In the genomic region with DNA sequence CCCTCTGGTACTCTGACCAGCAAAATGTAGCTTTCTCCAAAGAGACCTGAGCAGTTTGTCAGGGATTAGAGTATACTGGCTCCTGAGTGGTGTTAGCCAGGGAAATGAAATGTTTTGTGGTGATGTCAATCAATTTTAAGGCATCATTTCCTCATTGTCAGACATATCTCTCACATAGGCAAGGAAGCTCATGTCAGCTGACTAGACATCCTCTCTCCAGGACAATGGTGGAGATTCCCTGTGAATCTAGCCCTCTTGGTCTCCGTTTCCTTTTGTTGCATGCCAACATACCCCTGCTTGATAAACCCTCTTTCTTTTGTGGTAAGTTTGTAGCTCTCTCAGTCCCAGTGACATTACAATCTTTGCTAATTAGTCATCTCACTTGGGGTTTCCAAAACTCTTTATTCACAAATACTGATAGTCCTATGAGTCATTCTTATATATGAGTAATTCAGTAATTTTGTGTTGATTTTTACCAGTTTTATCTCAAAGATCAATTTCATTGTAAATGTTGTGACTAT, we compare ENCODE assay signal across 9 cellular contexts.
A peak's percentile ranks its signal among the peaks of the same experiment; 100 is the strongest.
DNase-seq lines count a peak whose midpoint lies in the region; ATAC-seq and TF ChIP-seq lines count a peak whose summit lies in the region.
"Had no signal": no experiment of that assay in that cellular context is flagged by ENCODE, and none has a peak within 500 bp of the region (broad histone marks: within the 10 kb centered on the region; RNA-seq: fewer than 3 reads in every experiment).

No MANE protein-coding gene starts in this region.

- no peak for TF ChIP-seq CTCF in spleen (IDR thresholded peaks at IDR 0.05 in 8 of 11, conservative IDR thresholded peaks at IDR 0.05 in 3 of 11)

- peak overlapping the region; percentile 79 for H3K27ac Mint-ChIP-seq in activated T-helper 2 cell treated with anti-CD3 and anti-CD28 coated beads, Interferon-gamma antibody, Interleukin-2, Interleukin-4, amounts not matched to agents 10 μg/mL and 5 μg/mL and 100 μg/mL, durations not matched to agents 14 hours and 24 hours and 36 hours
- H3K27ac Mint-ChIP-seq: dendritic cell treated with granulocyte-macrophage colony-stimulating factor and Interleukin-4, amounts not matched to agents 40 ng/mL and 50 ng/mL, for 4 days had no signal

- peak overlapping the region; percentile 96 for H3K27ac ChIP-seq in ACC112 (ENCODE audit: low read depth, low read length)
- no peak overlapping the region for H3K27ac ChIP-seq in spleen

- H3K27me3 ChIP-seq in ACC112 (ENCODE audit: insufficient read depth, low read length) (no peaks in the 10 kb centered on the region), spleen (replicated peaks in 1 of 7) (no peaks in the 10 kb centered on the region)

- peaks cover 4% of the 10 kb centered on the region for H3K9me3 Mint-ChIP-seq in activated T-helper 2 cell treated with anti-CD3 and anti-CD28 coated beads, Interferon-gamma antibody, Interleukin-2, Interleukin-4, amounts not matched to agents 10 μg/mL and 5 μg/mL and 100 μg/mL, durations not matched to agents 14 hours and 24 hours and 36 hours
- H3K9me3 Mint-ChIP-seq: dendritic cell treated with granulocyte-macrophage colony-stimulating factor and Interleukin-4, amounts not matched to agents 40 ng/mL and 50 ng/mL, for 4 days had no signal

- no peak overlapping the region for H3K4me3 Mint-ChIP-seq in activated T-helper 2 cell treated with anti-CD3 and anti-CD28 coated beads, Interferon-gamma antibody, Interleukin-2, Interleukin-4, amounts not matched to agents 10 μg/mL and 5 μg/mL and 100 μg/mL, durations not matched to agents 14 hours and 24 hours and 36 hours (ENCODE audit: low read depth)
- H3K4me3 Mint-ChIP-seq: dendritic cell treated with granulocyte-macrophage colony-stimulating factor and Interleukin-4, amounts not matched to agents 40 ng/mL and 50 ng/mL, for 4 days had no signal

- peak; percentile 63 for ATAC-seq in GM19043 (IDR thresholded peaks at IDR 0.05; ENCODE audit: low read depth, unreplicated experiment)
- peak; percentile 61 for ATAC-seq in HG03139 (IDR thresholded peaks at IDR 0.05; ENCODE audit: unreplicated experiment)

- peak overlapping the region; percentile 72 for H2AFZ ChIP-seq in ACC112 (ENCODE audit: low read length, unreplicated experiment)

- 41 to 59% (median 48%) methylated on average over 1 of the region's 1 CpG for WGBS in spleen, 5 donors

- peaks cover 43% of the 10 kb centered on the region for H3K4me1 Mint-ChIP-seq in activated T-helper 2 cell treated with anti-CD3 and anti-CD28 coated beads, Interferon-gamma antibody, Interleukin-2, Interleukin-4, amounts not matched to agents 10 μg/mL and 5 μg/mL and 100 μg/mL, durations not matched to agents 14 hours and 24 hours and 36 hours (ENCODE audit: low read depth)

- intact Hi-C loops in activated T-helper 2 cell treated with anti-CD3 and anti-CD28 coated beads, Interferon-gamma antibody, Interleukin-2, Interleukin-4, amounts not matched to agents 10 μg/mL and 5 μg/mL and 100 μg/mL, durations not matched to agents 14 hours and 24 hours and 36 hours (cut with micrococcal nuclease): loop anchor here (1.0 to 10.0 kb wide), 5 partner anchors 58 to 835 kb away; no protein-coding TSS in a partner anchor
- intact Hi-C loops in spleen (cut with DNase I; ENCODE audit: low total_unique reads): no loop called here

- H3K9me3 ChIP-seq in spleen: no peaks in the 10 kb centered on the region

- peaks cover 9% of the 10 kb centered on the region for H3K36me3 Mint-ChIP-seq in activated T-helper 2 cell treated with anti-CD3 and anti-CD28 coated beads, Interferon-gamma antibody, Interleukin-2, Interleukin-4, amounts not matched to agents 10 μg/mL and 5 μg/mL and 100 μg/mL, durations not matched to agents 14 hours and 24 hours and 36 hours (ENCODE audit: low read depth)

- no peak for TF ChIP-seq POLR2A in spleen (IDR thresholded peaks at IDR 0.05)

- DNase-seq in activated T-helper 2 cell treated with anti-CD3 and anti-CD28 coated beads, Interferon-gamma antibody, Interleukin-2, Interleukin-4, amounts not matched to agents 10 μg/mL and 5 μg/mL and 100 μg/mL, durations not matched to agents 14 hours and 24 hours and 36 hours (ENCODE audit: low spot score): peak; percentile 13
- DNase-seq in non-pigmented ciliary epithelial cell (ENCODE audit: low read depth): peak; percentile 82
- DNase-seq in NCI-H187 (lab: John Stamatoyannopoulos, UW): no peak
- no peak for DNase-seq in spleen
- no peak for DNase-seq in NCI-H2196 treated with DMSO at 0.1 percent for 48 hours (lab: John Stamatoyannopoulos, UW; ENCODE audit: unreplicated experiment)

- H3K79me2 ChIP-seq in ACC112 (ENCODE audit: control insufficient read depth, insufficient read depth, low read length, unreplicated experiment): no peaks in the 10 kb centered on the region

- no peaks in the 10 kb centered on the region for H3K36me3 ChIP-seq in ACC112 (ENCODE audit: insufficient read depth, low read length)
- H3K36me3 ChIP-seq in spleen: no peaks in the 10 kb centered on the region

- peak overlapping the region; percentile 10; the same call in 1 of the 2 replicates for H3K4me3 ChIP-seq in ACC112 (ENCODE audit: low read depth, low read length)
- no peak overlapping the region for H3K4me3 ChIP-seq in spleen

- H3K27me3 Mint-ChIP-seq in activated T-helper 2 cell treated with anti-CD3 and anti-CD28 coated beads, Interferon-gamma antibody, Interleukin-2, Interleukin-4, amounts not matched to agents 10 μg/mL and 5 μg/mL and 100 μg/mL, durations not matched to agents 14 hours and 24 hours and 36 hours (ENCODE audit: low read depth): no peaks in the 10 kb centered on the region
- H3K27me3 Mint-ChIP-seq: dendritic cell treated with granulocyte-macrophage colony-stimulating factor and Interleukin-4, amounts not matched to agents 40 ng/mL and 50 ng/mL, for 4 days had no signal

- peaks cover 34% of the 10 kb centered on the region for H3K4me1 ChIP-seq in ACC112 (ENCODE audit: control insufficient read depth, insufficient read depth, low read length, unreplicated experiment)
- H3K4me1 ChIP-seq in spleen: no peaks in the 10 kb centered on the region

Comparison
In these comparisons a context has a peak if more than half of its experiments do, and no peak if none do; other contexts are left out.
1. DNase-seq: peak in activated T-helper 2 cell treated with anti-CD3 and anti-CD28 coated beads, Interferon-gamma antibody, Interleukin-2, Interleukin-4, amounts not matched to agents 10 μg/mL and 5 μg/mL and 100 μg/mL, durations not matched to agents 14 hours and 24 hours and 36 hours (single experiment) and non-pigmented ciliary epithelial cell (single experiment); none in NCI-H187 (0 of 2), spleen (single experiment) and NCI-H2196 treated with DMSO at 0.1 percent for 48 hours (single experiment).